ENCODE assay signal across 1 cellular context in genomic region chrX:47158781-47159180, GRCh38.
TF ChIP-seq lines count a peak whose summit lies in the region.

No MANE protein-coding gene starts in this region.

TF ChIP-seq in K562, 482 proteins besides CTCF, POLR2A, EP300 and RAD21:
- no peak for TF ChIP-seq MBD2 (IDR thresholded peaks at IDR 0.05; ENCODE audit: borderline replicate concordance, low read depth)
- TF ChIP-seq ZNF146 (CRISPR knock-in tag; IDR thresholded peaks at IDR 0.05; ENCODE audit: unreplicated experiment), result peak; percentile 71
- TF ChIP-seq ZNF668 (CRISPR knock-in tag; IDR thresholded peaks at IDR 0.05), result no peak
- no peak for TF ChIP-seq C11orf30 (IDR thresholded peaks at IDR 0.05; ENCODE audit: low read depth)
- no peak for TF ChIP-seq RB1 (IDR thresholded peaks at IDR 0.05; ENCODE audit: low read depth)
- TF ChIP-seq RBM25 (IDR thresholded peaks at IDR 0.05; ENCODE audit: low read depth, low read length, severe bottlenecking), result peak; percentile 60
- no peak for TF ChIP-seq SNIP1 (IDR thresholded peaks at IDR 0.05; ENCODE audit: low read depth)
TF ChIP-seq in K562: peak in this region for 2.
